Comparison of ENCODE assay signal across 19 cellular contexts in the genomic region with DNA sequence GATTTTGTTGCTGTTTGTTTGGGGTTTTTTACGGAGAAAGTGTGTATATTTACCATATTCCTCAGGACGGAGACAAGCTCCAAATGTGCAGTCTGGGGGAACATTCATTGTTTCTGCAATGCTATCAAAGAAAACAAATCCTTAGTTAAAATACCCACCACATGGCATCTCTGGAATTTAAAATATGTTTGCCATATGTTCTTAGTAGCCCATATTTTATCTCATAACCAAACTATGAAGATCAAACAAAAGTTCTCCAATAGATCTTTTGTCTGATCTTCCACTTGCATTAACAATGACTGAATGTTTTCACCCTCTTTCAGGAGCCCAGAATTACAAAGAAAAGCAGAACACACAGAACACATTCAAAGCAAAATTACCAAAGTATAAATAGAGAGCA. TPM values are rescaled to one million over a fixed set of nuclear protein-coding genes. Genes with fewer than 3 reads are reported as not detected.
DNase-seq lines count a peak whose midpoint lies in the region; ATAC-seq and TF ChIP-seq lines count a peak whose summit lies in the region.
"Had no signal": no experiment of that assay in that cellular context is flagged by ENCODE, and none has a peak within 500 bp of the region (broad histone marks: within the 10 kb centered on the region; RNA-seq: fewer than 3 reads in every experiment).

No MANE protein-coding gene starts in this region.

- ATAC-seq in PC-3 (no peak; the same call in 1 of the 2 replicates), foreskin keratinocyte (no peak)
- ATAC-seq: activated T-helper 17 cell treated with anti-CD3 and anti-CD28 coated beads, Interleukin-2, amount 50 U/mL, for 72 hours; gastroesophageal sphincter; lower lobe of right lung; stimulated activated naive CD8-positive, alpha-beta T cell treated with anti-CD3 and anti-CD28 coated beads, Interleukin-15, amount 100 ng/mL, for 72 hours had no signal

- H3K4me3 ChIP-seq in PC-3 (ENCODE audit: low read length): no peak overlapping the region
- H3K4me3 ChIP-seq: gastroesophageal sphincter, lower lobe of right lung had no signal

- no TSS peak for BruUV-seq in PC-3 (replicated peaks; lab: Mats Ljungman, UMichigan)

- DNase-seq in COLO829 (ENCODE audit: low spot score) (peak; percentile 28), PC-3 (peak; percentile 38), chondrocyte (ENCODE audit: low spot score) (no peak), neural crest cell (ENCODE audit: low read depth, low spot score) (no peak), NOMO-1 treated with dmso at 0.1 percent for 144 hours (lab: John Stamatoyannopoulos, UW; ENCODE audit: unreplicated experiment) (no peak), foreskin keratinocyte (no peak), epidermal melanocyte (ENCODE audit: insufficient read length, low spot score) (no peak)
- DNase-seq in stimulated activated CD4-positive, alpha-beta T cell treated with anti-CD3 and anti-CD28 coated beads, Interleukin-1b, Interleukin-23, amount 100 ng/mL, for 48 hours: no peak
- DNase-seq: activated CD4-positive, alpha-beta T cell treated with anti-CD3 and anti-CD28 coated beads for 1 hour; CD8-positive, alpha-beta memory T cell; lower lobe of right lung; naive B cell; NCI-H2081; NCI-H524 treated with DMSO at 0.1 percent for 48 hours; stimulated activated naive CD8-positive, alpha-beta T cell treated with anti-CD3 and anti-CD28 coated beads, Interleukin-15, amount 100 ng/mL, for 72 hours had no signal

- peak overlapping the region; percentile 57 for H3K27ac Mint-ChIP-seq in chondrocyte (ENCODE audit: unreplicated experiment)
- H3K27ac Mint-ChIP-seq in neural crest cell (ENCODE audit: unreplicated experiment): peak overlapping the region; percentile 9
- H3K27ac Mint-ChIP-seq: activated T-helper 17 cell treated with anti-CD3 and anti-CD28 coated beads, Interleukin-2, amount 50 U/mL, for 72 hours; CD8-positive, alpha-beta memory T cell; IgD-negative memory B cell; stimulated activated naive CD8-positive, alpha-beta T cell treated with anti-CD3 and anti-CD28 coated beads, Interleukin-15, amount 100 ng/mL, for 72 hours had no signal

- no peaks in the 10 kb centered on the region for H4K20me1 ChIP-seq in PC-3 (ENCODE audit: low read length)

- H3K27me3 ChIP-seq in PC-3 (ENCODE audit: low read length) (no peaks in the 10 kb centered on the region), foreskin keratinocyte (no peaks in the 10 kb centered on the region)
- H3K27me3 ChIP-seq: gastroesophageal sphincter had no signal

- H3K36me3 ChIP-seq in PC-3 (ENCODE audit: low read depth, low read length): no peaks in the 10 kb centered on the region
- H3K36me3 ChIP-seq: gastroesophageal sphincter, lower lobe of right lung had no signal

- no peak for TF ChIP-seq CTCF in PC-3 (conservative IDR thresholded peaks at IDR 0.05; ENCODE audit: low read depth, low read length)
- no peak for TF ChIP-seq CTCF in chondrocyte (IDR thresholded peaks at IDR 0.05)
- TF ChIP-seq CTCF in neural crest cell (conservative IDR thresholded peaks at IDR 0.05): no peak
- TF ChIP-seq CTCF in foreskin keratinocyte (conservative IDR thresholded peaks at IDR 0.05): no peak

- CTCF ChIA-PET in PC-3 (lab: Charles Lee): no interaction called here

- H3K9ac ChIP-seq in PC-3 (ENCODE audit: low read length): no peak overlapping the region

- H3K4me2 ChIP-seq in PC-3 (ENCODE audit: low read length): peak overlapping the region; percentile 61

- POLR2A ChIA-PET in PC-3 (lab: Charles Lee; ENCODE audit: unreplicated experiment): no interaction called here

- no peaks in the 10 kb centered on the region for H3K9me3 Mint-ChIP-seq in chondrocyte (ENCODE audit: low read depth)
- H3K9me3 Mint-ChIP-seq in neural crest cell: no peaks in the 10 kb centered on the region
- H3K9me3 Mint-ChIP-seq: activated T-helper 17 cell treated with anti-CD3 and anti-CD28 coated beads, Interleukin-2, amount 50 U/mL, for 72 hours; CD8-positive, alpha-beta memory T cell; naive B cell; stimulated activated naive CD8-positive, alpha-beta T cell treated with anti-CD3 and anti-CD28 coated beads, Interleukin-15, amount 100 ng/mL, for 72 hours had no signal

- H3K27ac ChIP-seq in PC-3 (ENCODE audit: low read length): no peak overlapping the region
- no peak overlapping the region for H3K27ac ChIP-seq in foreskin keratinocyte
- H3K27ac ChIP-seq: gastroesophageal sphincter, lower lobe of right lung had no signal

- no peaks in the 10 kb centered on the region for H3K79me2 ChIP-seq in PC-3 (ENCODE audit: low read length)

- H3F3A ChIP-seq in PC-3 (ENCODE audit: low read length, unreplicated experiment): no peaks in the 10 kb centered on the region

- H3K9me3 ChIP-seq in PC-3 (ENCODE audit: low read length): no peaks in the 10 kb centered on the region
- H3K9me3 ChIP-seq: gastroesophageal sphincter, lower lobe of right lung had no signal

- H3K27me3 Mint-ChIP-seq in chondrocyte (ENCODE audit: low read depth) (no peaks in the 10 kb centered on the region), neural crest cell (ENCODE audit: low read depth) (no peaks in the 10 kb centered on the region)
- H3K27me3 Mint-ChIP-seq: activated T-helper 17 cell treated with anti-CD3 and anti-CD28 coated beads, Interleukin-2, amount 50 U/mL, for 72 hours; IgD-negative memory B cell; naive B cell; stimulated activated naive CD8-positive, alpha-beta T cell treated with anti-CD3 and anti-CD28 coated beads, Interleukin-15, amount 100 ng/mL, for 72 hours had no signal

- H3K4me3 Mint-ChIP-seq in chondrocyte (ENCODE audit: unreplicated experiment) (peak overlapping the region; percentile 13), neural crest cell (no peak overlapping the region)
- H3K4me3 Mint-ChIP-seq: activated T-helper 17 cell treated with anti-CD3 and anti-CD28 coated beads, Interleukin-2, amount 50 U/mL, for 72 hours; CD8-positive, alpha-beta memory T cell; IgD-negative memory B cell; naive B cell; stimulated activated naive CD8-positive, alpha-beta T cell treated with anti-CD3 and anti-CD28 coated beads, Interleukin-15, amount 100 ng/mL, for 72 hours had no signal

- H3K4me1 Mint-ChIP-seq in chondrocyte (ENCODE audit: low read depth) (peaks cover 11% of the 10 kb centered on the region), neural crest cell (peaks cover 14% of the 10 kb centered on the region)
- H3K4me1 Mint-ChIP-seq: activated T-helper 17 cell treated with anti-CD3 and anti-CD28 coated beads, Interleukin-2, amount 50 U/mL, for 72 hours; CD8-positive, alpha-beta memory T cell; stimulated activated naive CD8-positive, alpha-beta T cell treated with anti-CD3 and anti-CD28 coated beads, Interleukin-15, amount 100 ng/mL, for 72 hours had no signal

- intact Hi-C loops in PC-3 (cut with micrococcal nuclease): no loop called here

- H3K36me3 Mint-ChIP-seq in chondrocyte (ENCODE audit: low read depth): no peaks in the 10 kb centered on the region
- no peaks in the 10 kb centered on the region for H3K36me3 Mint-ChIP-seq in neural crest cell (ENCODE audit: low read depth)
- H3K36me3 Mint-ChIP-seq: CD8-positive, alpha-beta memory T cell; IgD-negative memory B cell; naive B cell had no signal

- peaks cover 19% of the 10 kb centered on the region for H3K4me1 ChIP-seq in PC-3 (ENCODE audit: insufficient read depth, low read length)
- peaks cover 6% of the 10 kb centered on the region for H3K4me1 ChIP-seq in foreskin keratinocyte
- H3K4me1 ChIP-seq: gastroesophageal sphincter had no signal

- peak overlapping the region; percentile 77 for H2AFZ ChIP-seq in PC-3 (ENCODE audit: low read length)

- no peaks in the 10 kb centered on the region for H3K9me2 ChIP-seq in PC-3 (replicated peaks; ENCODE audit: low read length)

RNA-seq across cellular contexts. Expression of a gene that starts 35.3 kb away (rescaled TPM):
- not detected in 2 replicates for total RNA-seq in PC-3 (2014; rRNA removed)
- 0.37 to 1.6 TPM (median 1.0 TPM) in 3 replicates for total RNA-seq in chondrocyte
- total RNA-seq in neural crest cell: 1.2 and 3.0 TPM in 2 replicates
- 0.24 TPM in 1 of 2 replicates, not detected in the other for total RNA-seq in foreskin keratinocyte
- polyA plus RNA-seq in foreskin keratinocyte: 0.18 and 0.34 TPM in 2 replicates
- total RNA-seq: urinary bladder had no signal
- polyA plus RNA-seq: CD8-positive, alpha-beta memory T cell had no signal

RNA-seq across cellular contexts. Expression of a gene that starts 48.2 kb away (rescaled TPM):
- total RNA-seq in PC-3 (2014; rRNA removed) (61.3 and 86.8 TPM in 2 replicates), chondrocyte (70.6 to 81.1 TPM (median 76.0 TPM) in 3 replicates), neural crest cell (39.4 and 43.8 TPM in 2 replicates), foreskin keratinocyte (41.6 and 42.5 TPM in 2 replicates)
- polyA plus RNA-seq in foreskin keratinocyte: 22.6 and 24.8 TPM in 2 replicates

Comparison
In these comparisons a context has a peak if more than half of its experiments do, and no peak if none do; other contexts are left out.
1. DNase-seq: peak in COLO829 (single experiment) and PC-3 (single experiment); none in chondrocyte (single experiment), neural crest cell (single experiment), NOMO-1 treated with dmso at 0.1 percent for 144 hours (single experiment), foreskin keratinocyte (0 of 2), stimulated activated CD4-positive, alpha-beta T cell treated with anti-CD3 and anti-CD28 coated beads, Interleukin-1b, Interleukin-23, amount 100 ng/mL, for 48 hours (single experiment) and epidermal melanocyte (single experiment).